Comparison of ENCODE assay signal across 2 cellular contexts in genomic region chr1:26704629-26705028, GRCh38.
TF ChIP-seq lines count a peak whose summit lies in the region.

No MANE protein-coding gene starts in this region.

TF ChIP-seq in IMR-90, 13 proteins besides CTCF, POLR2A, EP300 and RAD21:
- TF ChIP-seq CEBPB (IDR thresholded peaks at IDR 0.05; ENCODE audit: low read depth, low read length) (no peak), MAFK (IDR thresholded peaks at IDR 0.05; ENCODE audit: low read depth, low read length) (no peak), MAZ (IDR thresholded peaks at IDR 0.05; ENCODE audit: borderline replicate concordance, low read depth, low read length) (no peak), NFE2L2 (IDR thresholded peaks at IDR 0.05; ENCODE audit: low read depth, low read length) (no peak), RCOR1 (IDR thresholded peaks at IDR 0.05; ENCODE audit: insufficient replicate concordance, low read length) (no peak), FOS (IDR thresholded peaks at IDR 0.05; ENCODE audit: low read depth, low read length) (no peak), CHD1 (IDR thresholded peaks at IDR 0.05; ENCODE audit: low read depth, low read length) (no peak), SMC3 (IDR thresholded peaks at IDR 0.05; ENCODE audit: low read depth, low read length) (no peak), BHLHE40 (IDR thresholded peaks at IDR 0.05; ENCODE audit: low read depth, low read length) (no peak), RFX5 (IDR thresholded peaks at IDR 0.05; ENCODE audit: low read depth, low read length) (no peak), MXI1 (IDR thresholded peaks at IDR 0.05; ENCODE audit: borderline replicate concordance, low read depth, low read length) (no peak), ELK1 (IDR thresholded peaks at IDR 0.05; ENCODE audit: borderline replicate concordance, low read depth, low read length) (no peak)
- TF ChIP-seq, protein P1, sequence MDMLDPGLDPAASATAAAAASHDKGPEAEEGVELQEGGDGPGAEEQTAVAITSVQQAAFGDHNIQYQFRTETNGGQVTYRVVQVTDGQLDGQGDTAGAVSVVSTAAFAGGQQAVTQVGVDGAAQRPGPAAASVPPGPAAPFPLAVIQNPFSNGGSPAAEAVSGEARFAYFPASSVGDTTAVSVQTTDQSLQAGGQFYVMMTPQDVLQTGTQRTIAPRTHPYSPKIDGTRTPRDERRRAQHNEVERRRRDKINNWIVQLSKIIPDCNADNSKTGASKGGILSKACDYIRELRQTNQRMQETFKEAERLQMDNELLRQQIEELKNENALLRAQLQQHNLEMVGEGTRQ (IDR thresholded peaks at IDR 0.05; ENCODE audit: low read depth, low read length): no peak

TF ChIP-seq in GM12878, 131 proteins besides CTCF, POLR2A, EP300 and RAD21:
- no peak for TF ChIP-seq KDM1A (IDR thresholded peaks at IDR 0.05; ENCODE audit: borderline replicate concordance)
- TF ChIP-seq, protein P2, sequence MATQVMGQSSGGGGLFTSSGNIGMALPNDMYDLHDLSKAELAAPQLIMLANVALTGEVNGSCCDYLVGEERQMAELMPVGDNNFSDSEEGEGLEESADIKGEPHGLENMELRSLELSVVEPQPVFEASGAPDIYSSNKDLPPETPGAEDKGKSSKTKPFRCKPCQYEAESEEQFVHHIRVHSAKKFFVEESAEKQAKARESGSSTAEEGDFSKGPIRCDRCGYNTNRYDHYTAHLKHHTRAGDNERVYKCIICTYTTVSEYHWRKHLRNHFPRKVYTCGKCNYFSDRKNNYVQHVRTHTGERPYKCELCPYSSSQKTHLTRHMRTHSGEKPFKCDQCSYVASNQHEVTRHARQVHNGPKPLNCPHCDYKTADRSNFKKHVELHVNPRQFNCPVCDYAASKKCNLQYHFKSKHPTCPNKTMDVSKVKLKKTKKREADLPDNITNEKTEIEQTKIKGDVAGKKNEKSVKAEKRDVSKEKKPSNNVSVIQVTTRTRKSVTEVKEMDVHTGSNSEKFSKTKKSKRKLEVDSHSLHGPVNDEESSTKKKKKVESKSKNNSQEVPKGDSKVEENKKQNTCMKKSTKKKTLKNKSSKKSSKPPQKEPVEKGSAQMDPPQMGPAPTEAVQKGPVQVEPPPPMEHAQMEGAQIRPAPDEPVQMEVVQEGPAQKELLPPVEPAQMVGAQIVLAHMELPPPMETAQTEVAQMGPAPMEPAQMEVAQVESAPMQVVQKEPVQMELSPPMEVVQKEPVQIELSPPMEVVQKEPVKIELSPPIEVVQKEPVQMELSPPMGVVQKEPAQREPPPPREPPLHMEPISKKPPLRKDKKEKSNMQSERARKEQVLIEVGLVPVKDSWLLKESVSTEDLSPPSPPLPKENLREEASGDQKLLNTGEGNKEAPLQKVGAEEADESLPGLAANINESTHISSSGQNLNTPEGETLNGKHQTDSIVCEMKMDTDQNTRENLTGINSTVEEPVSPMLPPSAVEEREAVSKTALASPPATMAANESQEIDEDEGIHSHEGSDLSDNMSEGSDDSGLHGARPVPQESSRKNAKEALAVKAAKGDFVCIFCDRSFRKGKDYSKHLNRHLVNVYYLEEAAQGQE (IDR thresholded peaks at IDR 0.05; ENCODE audit: low read depth, low read length): no peak
- no peak for TF ChIP-seq TBL1XR1 (IDR thresholded peaks at IDR 0.05; ENCODE audit: low read depth, low read length)
- TF ChIP-seq, protein P3, sequence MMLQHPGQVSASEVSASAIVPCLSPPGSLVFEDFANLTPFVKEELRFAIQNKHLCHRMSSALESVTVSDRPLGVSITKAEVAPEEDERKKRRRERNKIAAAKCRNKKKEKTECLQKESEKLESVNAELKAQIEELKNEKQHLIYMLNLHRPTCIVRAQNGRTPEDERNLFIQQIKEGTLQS (IDR thresholded peaks at IDR 0.05; ENCODE audit: borderline replicate concordance, extremely low read depth, low read depth, low read length): no peak
- no peak for TF ChIP-seq RBBP5 (conservative IDR thresholded peaks at IDR 0.05)
- TF ChIP-seq JUND (IDR thresholded peaks at IDR 0.05; ENCODE audit: low read depth, low read length): no peak
- no peak for TF ChIP-seq FOXK2 (IDR thresholded peaks at IDR 0.05)
- no peak for TF ChIP-seq ZNF274 (IDR thresholded peaks at IDR 0.05; ENCODE audit: insufficient read depth, insufficient read length)
- TF ChIP-seq HDAC2 (IDR thresholded peaks at IDR 0.05): no peak
- TF ChIP-seq, protein P4, sequence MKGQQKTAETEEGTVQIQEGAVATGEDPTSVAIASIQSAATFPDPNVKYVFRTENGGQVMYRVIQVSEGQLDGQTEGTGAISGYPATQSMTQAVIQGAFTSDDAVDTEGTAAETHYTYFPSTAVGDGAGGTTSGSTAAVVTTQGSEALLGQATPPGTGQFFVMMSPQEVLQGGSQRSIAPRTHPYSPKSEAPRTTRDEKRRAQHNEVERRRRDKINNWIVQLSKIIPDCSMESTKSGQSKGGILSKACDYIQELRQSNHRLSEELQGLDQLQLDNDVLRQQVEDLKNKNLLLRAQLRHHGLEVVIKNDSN (IDR thresholded peaks at IDR 0.05; ENCODE audit: borderline replicate concordance, extremely low read length, insufficient read depth, low read depth, low read length): no peak
- TF ChIP-seq, protein P5, sequence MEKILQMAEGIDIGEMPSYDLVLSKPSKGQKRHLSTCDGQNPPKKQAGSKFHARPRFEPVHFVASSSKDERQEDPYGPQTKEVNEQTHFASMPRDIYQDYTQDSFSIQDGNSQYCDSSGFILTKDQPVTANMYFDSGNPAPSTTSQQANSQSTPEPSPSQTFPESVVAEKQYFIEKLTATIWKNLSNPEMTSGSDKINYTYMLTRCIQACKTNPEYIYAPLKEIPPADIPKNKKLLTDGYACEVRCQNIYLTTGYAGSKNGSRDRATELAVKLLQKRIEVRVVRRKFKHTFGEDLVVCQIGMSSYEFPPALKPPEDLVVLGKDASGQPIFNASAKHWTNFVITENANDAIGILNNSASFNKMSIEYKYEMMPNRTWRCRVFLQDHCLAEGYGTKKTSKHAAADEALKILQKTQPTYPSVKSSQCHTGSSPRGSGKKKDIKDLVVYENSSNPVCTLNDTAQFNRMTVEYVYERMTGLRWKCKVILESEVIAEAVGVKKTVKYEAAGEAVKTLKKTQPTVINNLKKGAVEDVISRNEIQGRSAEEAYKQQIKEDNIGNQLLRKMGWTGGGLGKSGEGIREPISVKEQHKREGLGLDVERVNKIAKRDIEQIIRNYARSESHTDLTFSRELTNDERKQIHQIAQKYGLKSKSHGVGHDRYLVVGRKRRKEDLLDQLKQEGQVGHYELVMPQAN (conservative IDR thresholded peaks at IDR 0.05): no peak
